In genomic region chr20:9974324-9974723, GRCh38 we compare ENCODE assay signal across 21 cellular contexts.
A peak's percentile ranks its signal among the peaks of the same experiment; 100 is the strongest.
DNase-seq lines count a peak whose midpoint lies in the region; ATAC-seq, FAIRE-seq and TF ChIP-seq lines count a peak whose summit lies in the region.
"Had no signal": no experiment of that assay in that cellular context is flagged by ENCODE, and none has a peak within 500 bp of the region (broad histone marks: within the 10 kb centered on the region; RNA-seq: fewer than 3 reads in every experiment).

No MANE protein-coding gene starts in this region.

- intact Hi-C loops in A673 (cut with micrococcal nuclease; ENCODE audit: unreplicated experiment): no loop called here
- intact Hi-C loops in activated CD4-positive, alpha-beta T cell treated with anti-CD3 and anti-CD28 coated beads, Interleukin-2, amount 10 ng/mL, durations not matched to agents 24 days and 14 days (cut with micrococcal nuclease): loop anchor here (10.0 kb wide), 2 partner anchors 380 to 700 kb away; partner anchors contain the start of gene JAG1

- H2AFZ ChIP-seq in H1 (ENCODE audit: low read length): no peak overlapping the region

- no peak for DNase-seq in A673 (ENCODE audit: low spot score)
- no peak for DNase-seq in GM12864 (ENCODE audit: low read depth)
- DNase-seq in NB4 (ENCODE audit: low read depth): no peak
- DNase-seq in H1 (ENCODE audit: low read depth in 1 of 2, low spot score in 2 of 2): no peak
- DNase-seq in activated CD8-positive, alpha-beta memory T cell treated with anti-CD3 and anti-CD28 coated beads for 24 hours: no peak
- no peak for DNase-seq in NCI-H2171 (lab: John Stamatoyannopoulos, UW)
- no peak for DNase-seq in activated CD4-positive, alpha-beta T cell treated with anti-CD3 and anti-CD28 coated beads, Interleukin-2, amount 10 ng/mL, durations not matched to agents 24 days and 14 days
- DNase-seq: activated CD4-positive, CD25-positive, alpha-beta regulatory T cell treated with anti-CD3 and anti-CD28 coated beads, Interleukin-2, amount 50 U/mL, for 72 hours; Caco-2; caudate nucleus; islet precursor cell; mammary epithelial cell; naive thymus-derived CD4-positive, alpha-beta T cell; NCI-H1694 treated with DMSO at 0.1 percent for 48 hours; posterior cingulate gyrus; SJCRH30; small intestine; stimulated activated CD4-positive, alpha-beta T cell treated with anti-CD3 and anti-CD28 coated beads, Interleukin-4, amount 100 ng/mL, for 24 hours had no signal

- H3K27me3 Mint-ChIP-seq in activated CD4-positive, alpha-beta T cell treated with anti-CD3 and anti-CD28 coated beads, Interleukin-2, amount 10 ng/mL, durations not matched to agents 24 days and 14 days: peaks cover 7% of the 10 kb centered on the region

- H3K4me3 ChIP-seq in A673 (ENCODE audit: low read depth, low read length, poor library complexity, severe bottlenecking) (no peak overlapping the region), GM12864 (ENCODE audit: low read depth, low read length) (no peak overlapping the region), NB4 (ENCODE audit: low read depth, low read length) (no peak overlapping the region), H1 (ENCODE audit: extremely low read depth in 1 of 4, insufficient read depth in 2 of 4, low read depth in 3 of 4, low read length in 4 of 4) (no peak overlapping the region)
- H3K4me3 ChIP-seq: SJCRH30 had no signal

- H2BK15ac ChIP-seq in H1 (ENCODE audit: low read length): no peak overlapping the region

- FAIRE-seq in H1 (lab: Jason Lieb, UNC): peak; percentile 28
- FAIRE-seq: small intestine, urothelium cell line had no signal

- ATAC-seq in HG03571 (IDR thresholded peaks at IDR 0.05; ENCODE audit: unreplicated experiment): no peak
- ATAC-seq: naive thymus-derived CD4-positive, alpha-beta T cell had no signal

- no TSS peak for BruUV-seq in A673 (replicated peaks; lab: Mats Ljungman, UMichigan)

- WGBS in H1 (ENCODE audit: extremely low coverage in 1 of 2, insufficient coverage in 1 of 2, insufficient read length in 1 of 2, insufficient replicate concordance in 2 of 2, low coverage in 1 of 2, low lambda C conversion rate in 2 of 2, missing lambda C conversion rate in 1 of 2), 2 experiments: 79% methylated on average over 2 of the region's 2 CpGs; no CpG with 5 or more reads in 1 of the 2 experiments

- H3K27ac Mint-ChIP-seq in activated CD4-positive, alpha-beta T cell treated with anti-CD3 and anti-CD28 coated beads, Interleukin-2, amount 10 ng/mL, durations not matched to agents 24 days and 14 days: no peak overlapping the region
- H3K27ac Mint-ChIP-seq: activated T-helper 2 cell treated with anti-CD3 and anti-CD28 coated beads, Interferon-gamma antibody, Interleukin-2, Interleukin-4, amounts not matched to agents 10 μg/mL and 5 μg/mL and 100 μg/mL, durations not matched to agents 14 hours and 24 hours and 36 hours; naive thymus-derived CD4-positive, alpha-beta T cell had no signal

- no peak for TF ChIP-seq EP300 in H1 (IDR thresholded peaks at IDR 0.05; ENCODE audit: borderline replicate concordance in 1 of 2, low read depth in 2 of 2, low read length in 2 of 2)

- no peaks in the 10 kb centered on the region for H3K27me3 ChIP-seq in A673 (replicated peaks; ENCODE audit: insufficient read depth, low read depth, low read length, poor library complexity)
- no peaks in the 10 kb centered on the region for H3K27me3 ChIP-seq in H1 (replicated peaks in 1 of 4; ENCODE audit: control insufficient read depth in 3 of 4, extremely low read depth in 1 of 4, insufficient read depth in 3 of 4, low read length in 3 of 4)
- H3K27me3 ChIP-seq: SJCRH30 had no signal

- H4K20me1 ChIP-seq in H1 (replicated peaks in 1 of 2; ENCODE audit: control insufficient read depth in 1 of 2, insufficient read depth in 2 of 2, low read length in 2 of 2): no peaks in the 10 kb centered on the region

- no peak overlapping the region for H4K91ac ChIP-seq in H1 (replicated peaks; ENCODE audit: insufficient read length, low read length)

- no peak overlapping the region for H3K18ac ChIP-seq in H1 (ENCODE audit: extremely low read depth, low read length)

- CTCF ChIA-PET in A673 (lab: Charles Lee): no interaction called here
- CTCF ChIA-PET in H1 (lab: Charles Lee; ENCODE audit: partially characterized antibody): interaction anchor here (0.6 to 9.0 kb wide), 6 partner anchors 117 to 452 kb away, joined by 3 to 100 read pairs (median 4); no protein-coding TSS in a partner anchor

- POLR2A ChIA-PET in A673 (lab: Charles Lee; ENCODE audit: low non-redundant PET): no interaction called here
- POLR2A ChIA-PET in H1 (lab: Charles Lee; ENCODE audit: partially characterized antibody): no interaction called here

- peaks cover 5% of the 10 kb centered on the region for H3K4me1 Mint-ChIP-seq in activated CD4-positive, alpha-beta T cell treated with anti-CD3 and anti-CD28 coated beads, Interleukin-2, amount 10 ng/mL, durations not matched to agents 24 days and 14 days

- H3K9me3 ChIP-seq in A673 (ENCODE audit: low read depth, low read length, poor library complexity, severe bottlenecking) (no peaks in the 10 kb centered on the region), H1 (ENCODE audit: insufficient read depth in 2 of 2, low read depth in 1 of 2, low read length in 1 of 2) (no peaks in the 10 kb centered on the region)
- H3K9me3 ChIP-seq: Caco-2, SJCRH30 had no signal

- H3K27ac ChIP-seq in A673 (ENCODE audit: low read depth, low read length, poor library complexity, severe bottlenecking): no peak overlapping the region
- no peak overlapping the region for H3K27ac ChIP-seq in H1 (ENCODE audit: low read depth, low read length)
- H3K27ac ChIP-seq: SJCRH30 had no signal

- no peak for TF ChIP-seq POLR2A in NB4 (IDR thresholded peaks at IDR 0.05; ENCODE audit: extremely low read depth, insufficient read length)
- TF ChIP-seq POLR2A in H1 (IDR thresholded peaks at IDR 0.05; ENCODE audit: control extremely low read depth in 1 of 2, low read depth in 2 of 2, low read length in 2 of 2): no peak

- TF ChIP-seq RAD21 in H1 (IDR thresholded peaks at IDR 0.05 in 1 of 2, conservative IDR thresholded peaks at IDR 0.05 in 1 of 2; ENCODE audit: low read depth in 2 of 2, low read length in 2 of 2): peak; percentile 30 to 48

- H3K4me1 ChIP-seq in A673 (ENCODE audit: insufficient read depth, low read length, poor library complexity, severe bottlenecking) (no peaks in the 10 kb centered on the region), H1 (replicated peaks in 1 of 4; ENCODE audit: control insufficient read depth in 3 of 4, insufficient read depth in 4 of 4, low read length in 3 of 4) (no peaks in the 10 kb centered on the region)
- H3K4me1 ChIP-seq: Caco-2, SJCRH30 had no signal

- H3K36me3 ChIP-seq in A673 (ENCODE audit: insufficient read depth, low read length, poor library complexity, severe bottlenecking) (no peaks in the 10 kb centered on the region), H1 (ENCODE audit: control insufficient read depth in 2 of 4, insufficient read depth in 4 of 4, low read length in 3 of 4) (no peaks in the 10 kb centered on the region)
- H3K36me3 ChIP-seq: SJCRH30 had no signal

- no peaks in the 10 kb centered on the region for H3K79me1 ChIP-seq in H1 (ENCODE audit: low read depth, low read length)

- no peak overlapping the region for H3K9ac ChIP-seq in H1 (replicated peaks in 1 of 4; ENCODE audit: extremely low read depth in 1 of 4, low read depth in 3 of 4, low read length in 3 of 4)

- H2BK12ac ChIP-seq in H1 (ENCODE audit: low read depth, low read length): no peak overlapping the region

- H2AK5ac ChIP-seq in H1 (ENCODE audit: low read depth, low read length): no peak overlapping the region

- H3K4ac ChIP-seq in H1 (replicated peaks; ENCODE audit: insufficient read length, low read depth, low read length): no peak overlapping the region

- H3K14ac ChIP-seq in H1 (ENCODE audit: insufficient read length): no peak overlapping the region

- H3K36me3 Mint-ChIP-seq in activated CD4-positive, alpha-beta T cell treated with anti-CD3 and anti-CD28 coated beads, Interleukin-2, amount 10 ng/mL, durations not matched to agents 24 days and 14 days (ENCODE audit: low read depth): no peaks in the 10 kb centered on the region
- H3K36me3 Mint-ChIP-seq: naive thymus-derived CD4-positive, alpha-beta T cell had no signal

- no peak overlapping the region for H3K56ac ChIP-seq in H1 (replicated peaks; ENCODE audit: insufficient read length, low read depth, low read length)

- no peaks in the 10 kb centered on the region for H3K79me2 ChIP-seq in H1 (ENCODE audit: control insufficient read depth in 1 of 2, insufficient read depth in 2 of 2, low read length in 2 of 2)

- no peak overlapping the region for H4K5ac ChIP-seq in H1 (ENCODE audit: insufficient read length, low read depth, low read length)

- no peaks in the 10 kb centered on the region for H3K23me2 ChIP-seq in H1 (ENCODE audit: low read depth, low read length)

- H2BK5ac ChIP-seq in H1 (ENCODE audit: low read depth, low read length): no peak overlapping the region

- no peak overlapping the region for H2BK120ac ChIP-seq in H1 (replicated peaks; ENCODE audit: low read depth, low read length)

- H3K23ac ChIP-seq in H1 (ENCODE audit: insufficient read length): no peak overlapping the region

- no peaks in the 10 kb centered on the region for H3K9me3 Mint-ChIP-seq in activated CD4-positive, alpha-beta T cell treated with anti-CD3 and anti-CD28 coated beads, Interleukin-2, amount 10 ng/mL, durations not matched to agents 24 days and 14 days
- H3K9me3 Mint-ChIP-seq: activated T-helper 2 cell treated with anti-CD3 and anti-CD28 coated beads, Interferon-gamma antibody, Interleukin-2, Interleukin-4, amounts not matched to agents 10 μg/mL and 5 μg/mL and 100 μg/mL, durations not matched to agents 14 hours and 24 hours and 36 hours; naive thymus-derived CD4-positive, alpha-beta T cell had no signal

- no peak overlapping the region for H4K8ac ChIP-seq in H1 (ENCODE audit: extremely low read depth, insufficient read depth, low read length)

- no peak overlapping the region for H3K4me3 Mint-ChIP-seq in activated CD4-positive, alpha-beta T cell treated with anti-CD3 and anti-CD28 coated beads, Interleukin-2, amount 10 ng/mL, durations not matched to agents 24 days and 14 days
- H3K4me3 Mint-ChIP-seq: naive thymus-derived CD4-positive, alpha-beta T cell had no signal

- H3K4me2 ChIP-seq in H1 (ENCODE audit: insufficient read depth in 1 of 2, low read depth in 2 of 2, low read length in 2 of 2): no peak overlapping the region

- no peak overlapping the region for H2BK20ac ChIP-seq in H1 (ENCODE audit: low read length)

- TF ChIP-seq CTCF in A673 (conservative IDR thresholded peaks at IDR 0.05; ENCODE audit: low read depth, low read length) (peak; percentile 32; the same call in 1 of the 2 replicates), GM12864 (IDR thresholded peaks at IDR 0.05; ENCODE audit: low read depth, low read length, missing control alignments) (peak; percentile 34), NB4 (IDR thresholded peaks at IDR 0.05; ENCODE audit: low read depth, low read length) (peak; percentile 23), H1 (IDR thresholded peaks at IDR 0.05; ENCODE audit: control extremely low read depth in 1 of 3, insufficient read depth in 1 of 3, low read depth in 1 of 3, low read length in 3 of 3) (peak; percentile 31 to 35 (median 32); a peak in 3 of 4 replicates)

TF ChIP-seq in H1, 55 proteins besides CTCF, POLR2A, EP300 and RAD21 (continues in another document):
- TF ChIP-seq KDM4A (IDR thresholded peaks at IDR 0.05; ENCODE audit: low read depth, low read length, severe bottlenecking) (no peak), TBP (IDR thresholded peaks at IDR 0.05; ENCODE audit: low read depth, low read length) (no peak)
